ENCODE assay signal across 29 cellular contexts in the genomic region with DNA sequence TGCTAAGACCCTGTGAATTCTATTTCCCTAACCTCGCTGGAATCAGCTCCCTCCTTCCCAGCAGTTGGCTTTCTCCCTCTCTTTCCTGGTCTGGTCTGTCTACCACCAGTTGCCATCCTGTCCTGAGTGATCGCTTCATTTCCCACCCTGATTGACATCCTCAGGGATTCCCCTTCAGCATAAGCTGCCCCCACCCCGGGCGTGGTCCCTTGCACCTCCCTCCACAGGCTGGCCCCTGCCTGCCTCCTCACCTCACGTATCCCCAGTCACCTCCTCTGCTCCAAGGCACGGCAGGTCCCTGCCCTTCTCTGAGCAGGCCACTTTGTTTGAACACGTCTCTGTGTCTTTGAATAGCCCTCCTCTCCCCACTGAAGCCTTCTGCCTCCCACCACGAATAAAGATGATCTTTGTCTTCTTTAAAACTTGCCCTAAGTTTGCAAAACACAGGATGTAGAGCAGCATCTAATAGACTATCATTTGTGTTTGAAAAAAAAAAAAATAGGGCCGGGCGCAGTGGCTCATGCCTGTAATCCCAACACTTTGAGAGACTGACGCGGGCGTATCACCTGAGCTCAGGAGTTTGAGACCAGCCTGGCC.
DNase-seq lines count a peak whose midpoint lies in the region; ATAC-seq and TF ChIP-seq lines count a peak whose summit lies in the region.
"Had no signal": no experiment of that assay in that cellular context is flagged by ENCODE, and none has a peak within 500 bp of the region (broad histone marks: within the 10 kb centered on the region; RNA-seq: fewer than 3 reads in every experiment).

No MANE protein-coding gene starts in this region.

- H3K27ac ChIP-seq in BLaER1 (peak overlapping the region; percentile 74), HEK293 (ENCODE audit: extremely low read depth, low read depth, low read length) (no peak overlapping the region)
- H3K27ac ChIP-seq: coronary artery, esophagus squamous epithelium, GM23248, left ventricle myocardium inferior, SJSA1 had no signal

- no peaks in the 10 kb centered on the region for H3K27me3 Mint-ChIP-seq in nephron progenitor cell (ENCODE audit: low read depth, poor library complexity)
- H3K27me3 Mint-ChIP-seq: activated naive CD4-positive, alpha-beta T cell treated with anti-CD3 and anti-CD28 coated beads, Interleukin-2, amount 10 ng/mL, durations not matched to agents 7 days and 5 days; IgD-negative memory B cell had no signal

- H4K20me1 ChIP-seq in BLaER1, result peaks cover 24% of the 10 kb centered on the region; the same call in 1 of the 2 replicates

- H3K4me3 ChIP-seq in BLaER1 (no peak overlapping the region), HEK293 (ENCODE audit: low read depth, low read length) (no peak overlapping the region)
- H3K4me3 ChIP-seq: coronary artery, esophagus squamous epithelium, gastrocnemius medialis, GM23248, left ventricle myocardium inferior, SJSA1 had no signal

- no peak for ATAC-seq in GM18873 (IDR thresholded peaks at IDR 0.05; ENCODE audit: low FRiP score, unreplicated experiment)
- no peak for ATAC-seq in HG02981 (IDR thresholded peaks at IDR 0.05; ENCODE audit: unreplicated experiment)
- ATAC-seq: Panc1 had no signal

- H3K9me3 Mint-ChIP-seq in nephron progenitor cell, result peaks cover 40% of the 10 kb centered on the region

- H3K27me3 ChIP-seq in BLaER1, result no peaks in the 10 kb centered on the region
- H3K27me3 ChIP-seq: esophagus squamous epithelium, gastrocnemius medialis, SJSA1 had no signal

- H3K36me3 ChIP-seq in BLaER1, result peaks cover 60% of the 10 kb centered on the region
- no peaks in the 10 kb centered on the region for H3K36me3 ChIP-seq in HEK293 (ENCODE audit: control insufficient read depth in 2 of 2, insufficient read depth in 1 of 2, low read length in 2 of 2)
- H3K36me3 ChIP-seq: esophagus squamous epithelium, gastrocnemius medialis, left ventricle myocardium inferior had no signal

- peak; percentile 72 for DNase-seq in epidermal melanocyte (ENCODE audit: insufficient read length, low spot score)
- DNase-seq in nephron progenitor cell, result no peak
- DNase-seq in activated CD4-positive, alpha-beta T cell treated with anti-CD3 and anti-CD28 coated beads, Interleukin-2, amount 50 U/mL, for 4 hours, result no peak
- DNase-seq in stimulated activated CD4-positive, alpha-beta T cell treated with anti-CD3 and anti-CD28 coated beads, Interleukin-4, amount 100 ng/mL, for 1 hour, result no peak
- DNase-seq: activated CD4-positive, alpha-beta T cell treated with anti-CD3 and anti-CD28 coated beads, Interleukin-2, amount 50 U/mL, for 48 hours; activated naive CD4-positive, alpha-beta T cell treated with anti-CD3 and anti-CD28 coated beads, Interleukin-2, amount 10 ng/mL, durations not matched to agents 7 days and 5 days; anterior cingulate cortex; effector memory CD4-positive, alpha-beta T cell; esophagus squamous epithelium; GM23248; left ventricle myocardium inferior; NCI-H1092; NCI-H187; NCI-H2171 treated with DMSO at 0.1 percent for 48 hours; NCI-H524; stimulated activated CD4-positive, alpha-beta T cell treated with anti-CD3 and anti-CD28 coated beads, Interleukin-15, amount 100 ng/mL, for 24 hours; stimulated activated naive CD4-positive, alpha-beta T cell treated with Interleukin-2 at 50 U/mL for 16 hours; T-helper 1 cell had no signal

- H3K27ac Mint-ChIP-seq in nephron progenitor cell, result peak overlapping the region; percentile 96
- H3K27ac Mint-ChIP-seq: activated naive CD4-positive, alpha-beta T cell treated with anti-CD3 and anti-CD28 coated beads, Interleukin-2, amount 10 ng/mL, durations not matched to agents 7 days and 5 days; activated T-helper 1 cell treated with anti-CD3 and anti-CD28 coated beads, Interleukin-12 subunit alpha, Interleukin-12 subunit beta, Interleukin-2, Interleukin-4 antibody, amounts not matched to agents 30 ng/mL and 10 ng/mL and 1 ng/mL, durations not matched to agents 14 hours and 24 hours and 36 hours; IgD-negative memory B cell had no signal

- POLR2A ChIA-PET in HEK293 (lab: Yijun Ruan, JAX), result interaction anchor here (0.6 to 1.1 kb wide), 2 partner anchors 10 to 14 kb away, joined by 4 to 8 read pairs; no protein-coding TSS in a partner anchor

- TF ChIP-seq CTCF in HEK293 (tag by site-specific recombination; IDR thresholded peaks at IDR 0.05) (no peak), nephron progenitor cell (IDR thresholded peaks at IDR 0.05) (no peak)

- H3K9me3 ChIP-seq in BLaER1 (peaks cover 33% of the 10 kb centered on the region), HEK293 (ENCODE audit: control insufficient read depth, insufficient read depth, low read depth, low read length) (no peaks in the 10 kb centered on the region)
- H3K9me3 ChIP-seq: esophagus squamous epithelium, SJSA1 had no signal

- peaks cover 52% of the 10 kb centered on the region for H3K36me3 Mint-ChIP-seq in nephron progenitor cell (ENCODE audit: low read depth)
- H3K36me3 Mint-ChIP-seq: activated naive CD4-positive, alpha-beta T cell treated with anti-CD3 and anti-CD28 coated beads, Interleukin-2, amount 10 ng/mL, durations not matched to agents 7 days and 5 days had no signal

- peak overlapping the region; percentile 34; the same call in 1 of the 2 replicates for H3K9ac ChIP-seq in BLaER1
- H3K9ac ChIP-seq: GM23248 had no signal

- peaks cover 80% of the 10 kb centered on the region for H3K4me1 ChIP-seq in BLaER1
- peaks cover under 1% of the 10 kb centered on the region; the same call in 1 of the 2 replicates for H3K4me1 ChIP-seq in HEK293 (ENCODE audit: control insufficient read depth, insufficient read depth, low read length)

- peaks cover 23% of the 10 kb centered on the region for H3K4me1 Mint-ChIP-seq in nephron progenitor cell

- H3K4me2 ChIP-seq in BLaER1, result peak overlapping the region; percentile 60

- CTCF ChIA-PET in HEK293 (lab: Yijun Ruan, JAX), result no interaction called here

- H3K4me3 Mint-ChIP-seq in nephron progenitor cell, result no peak overlapping the region
- H3K4me3 Mint-ChIP-seq: activated naive CD4-positive, alpha-beta T cell treated with anti-CD3 and anti-CD28 coated beads, Interleukin-2, amount 10 ng/mL, durations not matched to agents 7 days and 5 days; activated T-helper 1 cell treated with anti-CD3 and anti-CD28 coated beads, Interleukin-12 subunit alpha, Interleukin-12 subunit beta, Interleukin-2, Interleukin-4 antibody, amounts not matched to agents 30 ng/mL and 10 ng/mL and 1 ng/mL, durations not matched to agents 14 hours and 24 hours and 36 hours; nephron had no signal

TF ChIP-seq in HEK293, 187 proteins besides CTCF, POLR2A, EP300 and RAD21:
- TF ChIP-seq ZNF777 (tag by site-specific recombination; IDR thresholded peaks at IDR 0.05; ENCODE audit: borderline replicate concordance) (no peak), SCRT2 (tag by site-specific recombination; IDR thresholded peaks at IDR 0.05) (peak; percentile 37; the same call in 1 of the 2 replicates), KLF1 (tag by site-specific recombination; IDR thresholded peaks at IDR 0.05) (peak; percentile 93), ZBTB17 (tag by site-specific recombination; IDR thresholded peaks at IDR 0.05) (no peak)
- TF ChIP-seq, protein P1, sequence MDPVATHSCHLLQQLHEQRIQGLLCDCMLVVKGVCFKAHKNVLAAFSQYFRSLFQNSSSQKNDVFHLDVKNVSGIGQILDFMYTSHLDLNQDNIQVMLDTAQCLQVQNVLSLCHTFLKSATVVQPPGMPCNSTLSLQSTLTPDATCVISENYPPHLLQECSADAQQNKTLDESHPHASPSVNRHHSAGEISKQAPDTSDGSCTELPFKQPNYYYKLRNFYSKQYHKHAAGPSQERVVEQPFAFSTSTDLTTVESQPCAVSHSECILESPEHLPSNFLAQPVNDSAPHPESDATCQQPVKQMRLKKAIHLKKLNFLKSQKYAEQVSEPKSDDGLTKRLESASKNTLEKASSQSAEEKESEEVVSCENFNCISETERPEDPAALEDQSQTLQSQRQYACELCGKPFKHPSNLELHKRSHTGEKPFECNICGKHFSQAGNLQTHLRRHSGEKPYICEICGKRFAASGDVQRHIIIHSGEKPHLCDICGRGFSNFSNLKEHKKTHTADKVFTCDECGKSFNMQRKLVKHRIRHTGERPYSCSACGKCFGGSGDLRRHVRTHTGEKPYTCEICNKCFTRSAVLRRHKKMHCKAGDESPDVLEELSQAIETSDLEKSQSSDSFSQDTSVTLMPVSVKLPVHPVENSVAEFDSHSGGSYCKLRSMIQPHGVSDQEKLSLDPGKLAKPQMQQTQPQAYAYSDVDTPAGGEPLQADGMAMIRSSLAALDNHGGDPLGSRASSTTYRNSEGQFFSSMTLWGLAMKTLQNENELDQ (tag by site-specific recombination; IDR thresholded peaks at IDR 0.05; ENCODE audit: low read depth), result no peak
TF ChIP-seq in HEK293: peak in this region for 2.
